Comparison of ENCODE assay signal across 8 cellular contexts in genomic region chr3:27368831-27369607, GRCh38. TPM values are rescaled to one million over a fixed set of nuclear protein-coding genes. Genes with fewer than 3 reads are reported as not detected.
DNase-seq lines count a peak whose midpoint lies in the region; ATAC-seq and TF ChIP-seq lines count a peak whose summit lies in the region.

NEK10 (minus strand) TSS chr3:27369383; CDS start chr3:27352882, 16,501 bp downstream.

- peak within 1 kb of the TSS; percentile 46 to 85; a peak in 3 of 4 replicates for H3K4me3 ChIP-seq in DND-41 (ENCODE audit: low read depth in 1 of 2, low read length in 2 of 2)
- peak within 1 kb of the TSS; percentile 84 for H3K4me3 ChIP-seq in GM23338

- H3F3A ChIP-seq in GM23338 (replicated peaks; ENCODE audit: low read depth) = no peaks in the 10 kb centered on the region

- in situ Hi-C loops in SK-MEL-5 (cut with HindIII; ENCODE audit: low pct_unique_long_range_greater_than_20kb, low sequenced_read_pairs) = no loop called here

- peaks cover 8% of the 10 kb centered on the region; the same call in 2 of the 3 replicates for H3K4me1 Mint-ChIP-seq in GM23338
- H3K4me1 Mint-ChIP-seq in glutamatergic neuron (ENCODE audit: low read depth, unreplicated experiment) = peaks cover 3% of the 10 kb centered on the region

- ATAC-seq in DND-41 (ENCODE audit: insufficient read depth, low read depth) (peak; percentile 98), GM23338 (peak; percentile 98)

- peak within 1 kb of the TSS; percentile 89 for H3K4me3 Mint-ChIP-seq in GM23338
- H3K4me3 Mint-ChIP-seq in glutamatergic neuron (ENCODE audit: unreplicated experiment) = peak within 1 kb of the TSS; percentile 88

- H3K36me3 Mint-ChIP-seq in GM23338 (ENCODE audit: low read depth) (no peaks in the 10 kb centered on the region), glutamatergic neuron (ENCODE audit: unreplicated experiment) (no peaks in the 10 kb centered on the region)

- no peaks in the 10 kb centered on the region for H3K27me3 ChIP-seq in DND-41 (ENCODE audit: insufficient read depth, low read length, poor library complexity)
- H3K27me3 ChIP-seq in GM23338 (ENCODE audit: insufficient read depth) = no peaks in the 10 kb centered on the region

- H3K9me3 Mint-ChIP-seq in GM23338 (no peaks in the 10 kb centered on the region; the same call in 2 of the 3 replicates), glutamatergic neuron (ENCODE audit: unreplicated experiment) (peaks cover 3% of the 10 kb centered on the region)

- H3K4me2 ChIP-seq in DND-41 (ENCODE audit: insufficient read depth, low read length) (peak within 1 kb of the TSS; percentile 96), GM23338 (peak within 1 kb of the TSS; percentile 87)

- H3K4me1 ChIP-seq in DND-41 (ENCODE audit: insufficient read depth, low read length) = peaks cover 17% of the 10 kb centered on the region
- peaks cover 4% of the 10 kb centered on the region; the same call in 1 of the 2 replicates for H3K4me1 ChIP-seq in GM23338 (ENCODE audit: insufficient read depth)

- peaks cover 14% of the 10 kb centered on the region for H3K27me3 Mint-ChIP-seq in GM23338 (ENCODE audit: insufficient read depth, low read depth, poor library complexity)
- H3K27me3 Mint-ChIP-seq in glutamatergic neuron (ENCODE audit: unreplicated experiment) = peaks cover 8% of the 10 kb centered on the region

- no peak for TF ChIP-seq CTCF in DND-41 (IDR thresholded peaks at IDR 0.05; ENCODE audit: borderline replicate concordance, extremely low read depth, low read length, poor library complexity, severe bottlenecking)
- no peak for TF ChIP-seq CTCF in GM23338 (conservative IDR thresholded peaks at IDR 0.05; ENCODE audit: low read depth in 2 of 2)
- no peak for TF ChIP-seq CTCF in glutamatergic neuron (IDR thresholded peaks at IDR 0.05; ENCODE audit: partially characterized antibody, unreplicated experiment)

- DNase-seq in DND-41 (peak; percentile 88), GM23338 (ENCODE audit: low spot score) (peak; percentile 97), LoVo (ENCODE audit: low spot score) (peak; percentile 91), SK-MEL-5 (ENCODE audit: low read depth, low spot score) (peak; percentile 94), glutamatergic neuron (peak; percentile 98), occipital lobe (lab: John Stamatoyannopoulos, UW) (peak; percentile 91), substantia nigra (lab: John Stamatoyannopoulos, UW) (peak; percentile 13 to 89 (median 73))
- peak; percentile 92 for DNase-seq in activated naive CD4-positive, alpha-beta T cell treated with anti-CD3 and anti-CD28 coated beads, Interleukin-2, amount 50 U/mL, for 16 hours

- H3K36me3 ChIP-seq in DND-41 (ENCODE audit: insufficient read depth, low read length) = no peaks in the 10 kb centered on the region
- H3K36me3 ChIP-seq in GM23338 (ENCODE audit: insufficient read depth) = no peaks in the 10 kb centered on the region

- no peak within 1 kb of the TSS for H3K27ac Mint-ChIP-seq in GM23338
- peak within 1 kb of the TSS; percentile 3 for H3K27ac Mint-ChIP-seq in glutamatergic neuron (ENCODE audit: unreplicated experiment)

- H3K79me2 ChIP-seq in DND-41 (ENCODE audit: insufficient read depth, low read length) = no peaks in the 10 kb centered on the region
- no peaks in the 10 kb centered on the region for H3K79me2 ChIP-seq in GM23338 (replicated peaks; ENCODE audit: insufficient read depth)

- H2AFZ ChIP-seq in DND-41 (ENCODE audit: low read depth, low read length) = peak within 1 kb of the TSS; percentile 94
- H2AFZ ChIP-seq in GM23338 = peak within 1 kb of the TSS; percentile 98

- no peaks in the 10 kb centered on the region for H3K9me2 ChIP-seq in GM23338 (ENCODE audit: insufficient read depth)

- H3K27ac ChIP-seq in DND-41 (ENCODE audit: low read length) (peak within 1 kb of the TSS; percentile 12; the same call in 1 of the 2 replicates), GM23338 (ENCODE audit: low read depth) (no peak within 1 kb of the TSS), substantia nigra (ENCODE audit: low read depth, low read length, poor library complexity, severe bottlenecking) (no peak within 1 kb of the TSS)

- H4K20me1 ChIP-seq in DND-41 (ENCODE audit: insufficient read depth, low read length) (no peaks in the 10 kb centered on the region), GM23338 (replicated peaks; ENCODE audit: insufficient read depth) (no peaks in the 10 kb centered on the region)

- no peaks in the 10 kb centered on the region for H3K9me3 ChIP-seq in DND-41 (ENCODE audit: insufficient read depth, low read length, severe bottlenecking)

- H3K9ac ChIP-seq in DND-41 (ENCODE audit: low read depth, low read length) = peak within 1 kb of the TSS; percentile 49

TF ChIP-seq in GM23338, 12 proteins besides CTCF, POLR2A, EP300 and RAD21:
- peak; percentile 66 for TF ChIP-seq CREB1 (CRISPR knock-in tag; IDR thresholded peaks at IDR 0.05; ENCODE audit: low read depth)
- TF ChIP-seq ZNF462 (CRISPR knock-in tag; IDR thresholded peaks at IDR 0.05) = no peak

RNA-seq across cellular contexts. Expression of gene NEK10, which starts in this region (rescaled TPM):
- total RNA-seq in GM23338 (2014; rRNA removed; shearing (Covaris generic)) = 2.0 and 2.4 TPM in 2 replicates
- polyA plus RNA-seq in GM23338 (2016; fragmentation: Nextera tagmentation; extraction: Ambion mirVana) = 0.55 TPM in 1 of 2 replicates, not detected in the other
- 0.32 TPM in 2 replicates for total RNA-seq in SK-MEL-5 (2014; rRNA removed; shearing (Covaris generic))
- 0.33 and 0.39 TPM in 2 replicates for polyA plus RNA-seq in SK-MEL-5 (2015; cell fraction: cytosol; rRNA removed)
- polyA plus RNA-seq in SK-MEL-5 (2015; cell fraction: nucleus; rRNA removed) = 1.7 and 4.2 TPM in 2 replicates
- total RNA-seq in glutamatergic neuron (ENCODE audit: unreplicated experiment) = 1.5 TPM
- 25.7 TPM for total RNA-seq in occipital lobe
